10 cellular contexts compared by ENCODE assay signal in genomic region chr1:64137569-64137936, GRCh38.
DNase-seq lines count a peak whose midpoint lies in the region; FAIRE-seq and TF ChIP-seq lines count a peak whose summit lies in the region.
"Had no signal": no experiment of that assay in that cellular context is flagged by ENCODE, and none has a peak within 500 bp of the region (broad histone marks: within the 10 kb centered on the region; RNA-seq: fewer than 3 reads in every experiment).

No MANE protein-coding gene starts in this region.

- H3K79me2 ChIP-seq in ACC112 (ENCODE audit: control insufficient read depth, insufficient read depth, low read length, unreplicated experiment): no peaks in the 10 kb centered on the region
- H3K79me2 ChIP-seq in SK-N-SH (ENCODE audit: insufficient read depth): no peaks in the 10 kb centered on the region
- H3K79me2 ChIP-seq in osteoblast (ENCODE audit: insufficient read depth, low read length): no peaks in the 10 kb centered on the region

- DNase-seq in SK-N-SH (no peak), osteoblast (ENCODE audit: insufficient read length, low spot score, missing footprints) (no peak), HTR-8/SVneo (ENCODE audit: insufficient read length, low spot score) (no peak), HUDEP-2 (lab: John Stamatoyannopoulos, UW; ENCODE audit: unreplicated experiment in 76 of 76) (no peak), Kasumi-1 (lab: John Stamatoyannopoulos, UW) (no peak), head of caudate nucleus (no peak)

- intact Hi-C loops in head of caudate nucleus (cut with DNase I): loop anchor here (10.0 kb wide), 2 partner anchors 363 to 443 kb away; partner anchors contain the start of gene ROR1

- H3K27ac ChIP-seq in ACC112 (ENCODE audit: low read depth, low read length) (peak overlapping the region; percentile 33), SK-N-SH (ENCODE audit: low read depth in 2 of 2, low read length in 1 of 2) (peak overlapping the region; percentile 19 to 61; a peak in 3 of 4 replicates), osteoblast (ENCODE audit: low read depth, low read length) (peak overlapping the region; percentile 86)
- H3K27ac ChIP-seq: 22Rv1, BLaER1 had no signal

- CTCF ChIA-PET in SK-N-SH (lab: Yijun Ruan, JAX): interaction anchor here (0.6 to 5.8 kb wide), 71 partner anchors 9 to 521 kb away, joined by 3 to 61 read pairs (median 5); partner anchors contain the start of gene ROR1

- no peak overlapping the region for H3K9ac ChIP-seq in SK-N-SH
- H3K9ac ChIP-seq: BLaER1 had no signal

- no peak for TF ChIP-seq RAD21 in SK-N-SH (IDR thresholded peaks at IDR 0.05; ENCODE audit: low read length)

- H3K9me2 ChIP-seq in SK-N-SH: no peaks in the 10 kb centered on the region

- 76% methylated on average over 3 of the region's 3 CpGs for WGBS in SK-N-SH (ENCODE audit: low lambda C conversion rate)

- no peak overlapping the region for H3K4me3 ChIP-seq in ACC112 (ENCODE audit: low read depth, low read length)
- no peak overlapping the region for H3K4me3 ChIP-seq in SK-N-SH (ENCODE audit: low read depth in 2 of 2, low read length in 1 of 2)
- H3K4me3 ChIP-seq in osteoblast (ENCODE audit: insufficient read depth, low read length): no peak overlapping the region
- H3K4me3 ChIP-seq: BLaER1 had no signal

- no peak overlapping the region for H2AFZ ChIP-seq in ACC112 (ENCODE audit: low read length, unreplicated experiment)
- no peak overlapping the region for H2AFZ ChIP-seq in SK-N-SH (ENCODE audit: low read depth)
- no peak overlapping the region for H2AFZ ChIP-seq in osteoblast (ENCODE audit: low read length)

- peaks cover 54% of the 10 kb centered on the region for H3K4me1 ChIP-seq in ACC112 (ENCODE audit: control insufficient read depth, insufficient read depth, low read length, unreplicated experiment)
- H3K4me1 ChIP-seq in SK-N-SH (ENCODE audit: control insufficient read depth in 1 of 2, insufficient read depth in 2 of 2, low read depth in 1 of 2, low read length in 1 of 2): peaks cover 13 to 24% of the 10 kb centered on the region in 2 experiments
- peaks cover 54% of the 10 kb centered on the region for H3K4me1 ChIP-seq in osteoblast (ENCODE audit: insufficient read depth, low read length)

- POLR2A ChIA-PET in SK-N-SH (lab: Yijun Ruan, JAX): interaction anchor here (1.0 to 1.3 kb wide), 4 partner anchors 9 to 446 kb away, joined by 3 read pairs; partner anchors contain the start of gene ROR1

- peak; percentile 60 for FAIRE-seq in endometrium (lab: Jason Lieb, UNC)
- FAIRE-seq in HTR-8/SVneo (lab: Jason Lieb, UNC): no peak

- no peaks in the 10 kb centered on the region for H3K9me3 ChIP-seq in SK-N-SH
- H3K9me3 ChIP-seq in osteoblast (ENCODE audit: low read depth, low read length): no peaks in the 10 kb centered on the region
- H3K9me3 ChIP-seq: BLaER1 had no signal

- H3F3A ChIP-seq in SK-N-SH (replicated peaks; ENCODE audit: insufficient read depth): peaks cover 9% of the 10 kb centered on the region

- H3K36me3 ChIP-seq in ACC112 (ENCODE audit: insufficient read depth, low read length): no peaks in the 10 kb centered on the region
- peaks cover 0 to 28% of the 10 kb centered on the region in 2 experiments for H3K36me3 ChIP-seq in SK-N-SH (replicated peaks in 1 of 2; ENCODE audit: control insufficient read depth in 1 of 2, insufficient read depth in 2 of 2, low read length in 1 of 2)
- H3K36me3 ChIP-seq in osteoblast (ENCODE audit: insufficient read depth, low read length): peaks cover 27% of the 10 kb centered on the region

- no peak overlapping the region for H3K4me2 ChIP-seq in SK-N-SH
- H3K4me2 ChIP-seq in osteoblast (ENCODE audit: insufficient read depth, low read length): no peak overlapping the region
- H3K4me2 ChIP-seq: BLaER1 had no signal

- H3K27me3 ChIP-seq in ACC112 (ENCODE audit: insufficient read depth, low read length): no peaks in the 10 kb centered on the region
- no peaks in the 10 kb centered on the region for H3K27me3 ChIP-seq in SK-N-SH (ENCODE audit: insufficient read depth)
- no peaks in the 10 kb centered on the region for H3K27me3 ChIP-seq in osteoblast (ENCODE audit: insufficient read depth, low read length)
- H3K27me3 ChIP-seq: BLaER1 had no signal

- no peak for TF ChIP-seq EP300 in SK-N-SH (IDR thresholded peaks at IDR 0.05; ENCODE audit: borderline replicate concordance in 1 of 2, low read depth in 1 of 2, low read length in 1 of 2)

- no peaks in the 10 kb centered on the region for H4K20me1 ChIP-seq in SK-N-SH (ENCODE audit: insufficient read depth)
- no peaks in the 10 kb centered on the region for H4K20me1 ChIP-seq in osteoblast (ENCODE audit: insufficient read depth, low read length)
- H4K20me1 ChIP-seq: BLaER1 had no signal

- no peak for TF ChIP-seq CTCF in SK-N-SH (IDR thresholded peaks at IDR 0.05)
- TF ChIP-seq CTCF in osteoblast (IDR thresholded peaks at IDR 0.05; ENCODE audit: extremely low read depth, low read depth, low read length): no peak

TF ChIP-seq in SK-N-SH, 30 proteins besides CTCF, POLR2A, EP300 and RAD21:
- no peak for TF ChIP-seq TAF1 (IDR thresholded peaks at IDR 0.05; ENCODE audit: borderline replicate concordance, low read depth, low read length)
- TF ChIP-seq ZBTB33 (IDR thresholded peaks at IDR 0.05; ENCODE audit: borderline replicate concordance, low read depth): no peak
- TF ChIP-seq GABPA (IDR thresholded peaks at IDR 0.05; ENCODE audit: low read depth): no peak
- TF ChIP-seq RCOR1 (IDR thresholded peaks at IDR 0.05; ENCODE audit: low read length): no peak
- no peak for TF ChIP-seq FOXJ3 (CRISPR knock-in tag; IDR thresholded peaks at IDR 0.05)
- no peak for TF ChIP-seq MAX (IDR thresholded peaks at IDR 0.05; ENCODE audit: low read depth)
- no peak for TF ChIP-seq ELF1 (IDR thresholded peaks at IDR 0.05)
- TF ChIP-seq YY1 (IDR thresholded peaks at IDR 0.05; ENCODE audit: low read depth): no peak
- TF ChIP-seq FOXM1 (IDR thresholded peaks at IDR 0.05; ENCODE audit: low read depth): no peak
- TF ChIP-seq MXI1 (IDR thresholded peaks at IDR 0.05; ENCODE audit: low read depth, low read length): no peak
- TF ChIP-seq MEF2A (IDR thresholded peaks at IDR 0.05; ENCODE audit: borderline replicate concordance, low read depth): no peak
- no peak for TF ChIP-seq FOSL2 (IDR thresholded peaks at IDR 0.05; ENCODE audit: borderline replicate concordance, low read depth)
- no peak for TF ChIP-seq RFX5 (IDR thresholded peaks at IDR 0.05; ENCODE audit: low read length)
TF ChIP-seq in SK-N-SH: peak in this region for 0.

Comparison
In these comparisons a context has a peak if more than half of its experiments do, and no peak if none do; other contexts are left out.
1. H3K27ac ChIP-seq: peak in every context shown above with its lines; median percentile 86 in osteoblast; 40 in SK-N-SH; 33 in ACC112.